Comparison of ENCODE assay signal across 14 cellular contexts in genomic region chr12:121238086-121238485, GRCh38. TPM values are rescaled to one million over a fixed set of nuclear protein-coding genes. Genes with fewer than 3 reads are reported as not detected.
DNase-seq lines count a peak whose midpoint lies in the region; ATAC-seq lines count a peak whose summit lies in the region.
"Had no signal": no experiment of that assay in that cellular context is flagged by ENCODE, and none has a peak within 500 bp of the region (broad histone marks: within the 10 kb centered on the region; RNA-seq: fewer than 3 reads in every experiment).

No MANE protein-coding gene starts in this region.

- peak overlapping the region; percentile 43 for H3K27ac Mint-ChIP-seq in activated CD4-positive, alpha-beta memory T cell treated with anti-CD3 and anti-CD28 coated beads for 36 hours
- H3K27ac Mint-ChIP-seq in naive thymus-derived CD4-positive, alpha-beta T cell: peak overlapping the region; percentile 75 to 100 (median 99)

- peaks cover 32% of the 10 kb centered on the region for H3K4me1 Mint-ChIP-seq in activated CD4-positive, alpha-beta memory T cell treated with anti-CD3 and anti-CD28 coated beads for 36 hours (ENCODE audit: low read depth)
- peaks cover 26 to 49% (median 43%) of the 10 kb centered on the region in 7 donors for H3K4me1 Mint-ChIP-seq in naive thymus-derived CD4-positive, alpha-beta T cell

- H3K4me3 Mint-ChIP-seq in activated CD4-positive, alpha-beta memory T cell treated with anti-CD3 and anti-CD28 coated beads for 36 hours: no peak overlapping the region
- peak overlapping the region in 1 of 10 donors; percentile 50 for H3K4me3 Mint-ChIP-seq in naive thymus-derived CD4-positive, alpha-beta T cell
- H3K4me3 Mint-ChIP-seq: activated T-cell treated with anti-CD3 and anti-CD28 coated beads, Interleukin-2, amount 50 U/mL, for 4 hours had no signal

- peaks cover 29% of the 10 kb centered on the region for H3K36me3 Mint-ChIP-seq in activated CD4-positive, alpha-beta memory T cell treated with anti-CD3 and anti-CD28 coated beads for 36 hours
- H3K36me3 Mint-ChIP-seq in naive thymus-derived CD4-positive, alpha-beta T cell: peaks cover 5 to 22% (median 9%) of the 10 kb centered on the region in 5 donors

- H3K27me3 ChIP-seq in naive thymus-derived CD4-positive, alpha-beta T cell (ENCODE audit: control insufficient read depth in 2 of 2, insufficient read depth in 2 of 2, low read length in 2 of 2): no peaks in the 10 kb centered on the region

- POLR2A ChIA-PET in activated CD4-positive, alpha-beta memory T cell treated with anti-CD3 and anti-CD28 coated beads for 36 hours (lab: Charles Lee): interaction anchor here (2.3 kb wide), 1 partner anchor 13 kb away, joined by 9 read pairs; no protein-coding TSS in a partner anchor
- POLR2A ChIA-PET in naive thymus-derived CD4-positive, alpha-beta T cell (lab: Charles Lee): interaction anchor here (0.6 to 3.2 kb wide), 5 partner anchors 14 to 442 kb away, joined by 3 to 49 read pairs (median 4); partner anchors contain the start of gene CAMKK2

- ATAC-seq in naive thymus-derived CD4-positive, alpha-beta T cell: no peak
- ATAC-seq in sciatic nerve: no peak
- ATAC-seq: activated T-cell treated with anti-CD3 and anti-CD28 coated beads, Interleukin-2, amount 50 U/mL, for 4 hours; left ventricle myocardium superior; SK-N-SH treated with all-trans-retinoic acid at 6 μM for 48 hours had no signal

- no peaks in the 10 kb centered on the region for H3K9me3 Mint-ChIP-seq in activated CD4-positive, alpha-beta memory T cell treated with anti-CD3 and anti-CD28 coated beads for 36 hours
- H3K9me3 Mint-ChIP-seq in naive thymus-derived CD4-positive, alpha-beta T cell: peaks cover 0 to 4% (median 0%) of the 10 kb centered on the region in 11 donors
- H3K9me3 Mint-ChIP-seq: activated T-cell treated with anti-CD3 and anti-CD28 coated beads, Interleukin-2, amount 50 U/mL, for 4 hours had no signal

- intact Hi-C loops in activated CD4-positive, alpha-beta memory T cell treated with anti-CD3 and anti-CD28 coated beads for 36 hours (cut with micrococcal nuclease): no loop called here
- intact Hi-C loops in naive thymus-derived CD4-positive, alpha-beta T cell (cut with micrococcal nuclease): no loop called here
- intact Hi-C loops in sciatic nerve (cut with DNase I): no loop called here

- CTCF ChIA-PET in activated CD4-positive, alpha-beta memory T cell treated with anti-CD3 and anti-CD28 coated beads for 36 hours (lab: Charles Lee): interaction anchor here (1.3 to 2.9 kb wide), 3 partner anchors 8 to 16 kb away, joined by 3 to 36 read pairs (median 12); no protein-coding TSS in a partner anchor
- CTCF ChIA-PET in naive thymus-derived CD4-positive, alpha-beta T cell (lab: Charles Lee): interaction anchor here (3.3 kb wide), 1 partner anchor 7 kb away, joined by 22 read pairs; no protein-coding TSS in a partner anchor

- peaks cover 0 to 30% (median 0%) of the 10 kb centered on the region in 3 experiments for H3K36me3 ChIP-seq in naive thymus-derived CD4-positive, alpha-beta T cell (ENCODE audit: control insufficient read depth in 2 of 3, insufficient read depth in 3 of 3, low read length in 3 of 3)

- H3K27ac ChIP-seq in naive thymus-derived CD4-positive, alpha-beta T cell (ENCODE audit: low read depth, low read length): peak overlapping the region; percentile 87

- H3K27me3 Mint-ChIP-seq in activated CD4-positive, alpha-beta memory T cell treated with anti-CD3 and anti-CD28 coated beads for 36 hours: no peaks in the 10 kb centered on the region
- no peaks in the 10 kb centered on the region for H3K27me3 Mint-ChIP-seq in naive thymus-derived CD4-positive, alpha-beta T cell

- peaks cover 30 to 44% of the 10 kb centered on the region in 2 donors for H3K4me1 ChIP-seq in naive thymus-derived CD4-positive, alpha-beta T cell (ENCODE audit: control insufficient read depth in 2 of 2, insufficient read depth in 2 of 2, low read length in 2 of 2)

- in situ Hi-C loops in G401 (cut with HindIII; ENCODE audit: low sequenced_read_pairs): no loop called here

- DNase-seq in NCI-H1092 treated with DMSO at 0.1 percent for 48 hours (lab: John Stamatoyannopoulos, UW) (peak; percentile 52), NCI-H1092 (lab: John Stamatoyannopoulos, UW) (no peak), COLO668 (lab: John Stamatoyannopoulos, UW; ENCODE audit: unreplicated experiment) (peak; percentile 48), NCI-H2196 (lab: John Stamatoyannopoulos, UW; ENCODE audit: unreplicated experiment) (no peak), sciatic nerve (ENCODE audit: low spot score) (no peak), G401 (ENCODE audit: low spot score) (no peak)
- DNase-seq in activated CD4-positive, alpha-beta memory T cell treated with anti-CD3 and anti-CD28 coated beads for 36 hours: no peak
- no peak for DNase-seq in naive thymus-derived CD4-positive, alpha-beta T cell
- DNase-seq: activated T-cell treated with anti-CD3 and anti-CD28 coated beads, Interleukin-2, amount 50 U/mL, for 4 hours; anterior cingulate cortex; left ventricle myocardium superior; NCI-H2227 treated with DMSO at 0.1 percent for 48 hours; PC-9 had no signal

- no peak overlapping the region for H3K4me3 ChIP-seq in naive thymus-derived CD4-positive, alpha-beta T cell (ENCODE audit: low read length)
- H3K4me3 ChIP-seq: PC-9 had no signal

- no peaks in the 10 kb centered on the region for H3K9me3 ChIP-seq in naive thymus-derived CD4-positive, alpha-beta T cell (ENCODE audit: control insufficient read depth in 2 of 3, low read length in 3 of 3)

RNA-seq across cellular contexts. Expression of gene P2RX4, which starts 28.2 kb away (rescaled TPM):
- 10 to 100 TPM; 53.4 to 57.5 TPM for total RNA-seq in activated CD4-positive, alpha-beta memory T cell treated with anti-CD3 and anti-CD28 coated beads for 36 hours
- 10 to 100 TPM; 34.1 to 56.9 (median 40.5) TPM for total RNA-seq in naive thymus-derived CD4-positive, alpha-beta T cell
- 10 to 100 TPM; 42.0 to 42.9 TPM for polyA plus RNA-seq in naive thymus-derived CD4-positive, alpha-beta T cell
- 24.2 TPM for total RNA-seq in sciatic nerve
- 20.7 and 48.2 TPM in 2 replicates for total RNA-seq in G401 (2014; rRNA removed; shearing (Covaris generic))

RNA-seq across cellular contexts. Expression of gene CAMKK2, which starts 58.4 kb away (rescaled TPM):
- total RNA-seq in activated CD4-positive, alpha-beta memory T cell treated with anti-CD3 and anti-CD28 coated beads for 36 hours: 10 to 100 TPM; 22.0 to 22.4 TPM
- total RNA-seq in naive thymus-derived CD4-positive, alpha-beta T cell: 10 to 100 TPM; 15.5 to 38.7 (median 18.1) TPM
- 10 to 100 TPM; 13.9 to 14.6 TPM for polyA plus RNA-seq in naive thymus-derived CD4-positive, alpha-beta T cell
- 32.5 TPM for total RNA-seq in sciatic nerve
- total RNA-seq in G401 (2014; rRNA removed; shearing (Covaris generic)): 22.5 and 27.2 TPM in 2 replicates

Comparison
In these comparisons a context has a peak if more than half of its experiments do, and no peak if none do; other contexts are left out.
1. DNase-seq: peak in NCI-H1092 treated with DMSO at 0.1 percent for 48 hours (single experiment) and COLO668 (single experiment); none in NCI-H1092 (single experiment), activated CD4-positive, alpha-beta memory T cell treated with anti-CD3 and anti-CD28 coated beads for 36 hours (single experiment), naive thymus-derived CD4-positive, alpha-beta T cell (0 of 9), NCI-H2196 (single experiment), sciatic nerve (single experiment) and G401 (single experiment).